17 cellular contexts compared by ENCODE assay signal in genomic region chr15:86615816-86616215, GRCh38.
DNase-seq lines count a peak whose midpoint lies in the region; ATAC-seq and TF ChIP-seq lines count a peak whose summit lies in the region.
"Had no signal": no experiment of that assay in that cellular context is flagged by ENCODE, and none has a peak within 500 bp of the region (broad histone marks: within the 10 kb centered on the region; RNA-seq: fewer than 3 reads in every experiment).

No MANE protein-coding gene starts in this region.

- H3K4me3 Mint-ChIP-seq in activated CD4-positive, alpha-beta T cell treated with anti-CD3 and anti-CD28 coated beads, Interleukin-2, amount 10 ng/mL, durations not matched to agents 7 days and 5 days: no peak overlapping the region
- H3K4me3 Mint-ChIP-seq in CD4-positive, alpha-beta memory T cell: peak overlapping the region; percentile 38 to 78 (median 64)
- no peak overlapping the region for H3K4me3 Mint-ChIP-seq in activated CD8-positive, alpha-beta T cell treated with anti-CD3 and anti-CD28 coated beads for 36 hours
- peak overlapping the region; percentile 70 for H3K4me3 Mint-ChIP-seq in central memory CD8-positive, alpha-beta T cell
- H3K4me3 Mint-ChIP-seq: CD14-positive monocyte, GM23338 had no signal

- no peaks in the 10 kb centered on the region for H3K27me3 ChIP-seq in CD4-positive, alpha-beta memory T cell (ENCODE audit: insufficient read depth, low read length)
- H3K27me3 ChIP-seq: Peyer's patch had no signal

- no peaks in the 10 kb centered on the region for H3K36me3 ChIP-seq in CD4-positive, alpha-beta memory T cell (ENCODE audit: insufficient read depth, low read length)
- H3K36me3 ChIP-seq: Peyer's patch had no signal

- TF ChIP-seq CTCF in activated CD8-positive, alpha-beta T cell treated with anti-CD3 and anti-CD28 coated beads for 36 hours (IDR thresholded peaks at IDR 0.05): no peak

- H3K9me3 Mint-ChIP-seq in activated CD4-positive, alpha-beta T cell treated with anti-CD3 and anti-CD28 coated beads, Interleukin-2, amount 10 ng/mL, durations not matched to agents 7 days and 5 days: peaks cover 8% of the 10 kb centered on the region
- H3K9me3 Mint-ChIP-seq in CD4-positive, alpha-beta memory T cell: peaks cover 0 to 1% (median 0%) of the 10 kb centered on the region in 8 donors
- H3K9me3 Mint-ChIP-seq in activated CD8-positive, alpha-beta T cell treated with anti-CD3 and anti-CD28 coated beads for 36 hours: no peaks in the 10 kb centered on the region
- peaks cover 11% of the 10 kb centered on the region for H3K9me3 Mint-ChIP-seq in central memory CD8-positive, alpha-beta T cell

- no peaks in the 10 kb centered on the region for H3K9me3 ChIP-seq in CD4-positive, alpha-beta memory T cell (ENCODE audit: control insufficient read depth in 1 of 2, low read length in 2 of 2)
- H3K9me3 ChIP-seq: Peyer's patch had no signal

- no peak for ATAC-seq in activated CD8-positive, alpha-beta T cell treated with anti-CD3 and anti-CD28 coated beads for 36 hours
- ATAC-seq in central memory CD8-positive, alpha-beta T cell (replicated peaks; ENCODE audit: extremely low read depth, poor library complexity, severe bottlenecking): no peak
- ATAC-seq: GM23338 had no signal

- intact Hi-C loops in CD4-positive, alpha-beta memory T cell (cut with micrococcal nuclease): loop anchor here (5.0 kb wide), 1 partner anchor 36 kb away; no protein-coding TSS in a partner anchor
- intact Hi-C loops in activated CD8-positive, alpha-beta T cell treated with anti-CD3 and anti-CD28 coated beads for 36 hours (cut with micrococcal nuclease): no loop called here

- CTCF ChIA-PET in activated CD4-positive, alpha-beta T cell treated with anti-CD3 and anti-CD28 coated beads, Interleukin-2, amount 10 ng/mL, durations not matched to agents 7 days and 5 days (lab: Charles Lee): interaction anchor here (0.5 to 1.4 kb wide), 2 partner anchors 9 to 17 kb away, joined by 3 to 4 read pairs; no protein-coding TSS in a partner anchor
- CTCF ChIA-PET in CD4-positive, alpha-beta memory T cell (lab: Charles Lee; ENCODE audit: partially characterized antibody): interaction anchor here (1.2 to 1.4 kb wide), 2 partner anchors 9 to 38 kb away, joined by 3 to 4 read pairs; no protein-coding TSS in a partner anchor
- CTCF ChIA-PET in activated CD8-positive, alpha-beta T cell treated with anti-CD3 and anti-CD28 coated beads for 36 hours (lab: Charles Lee): no interaction called here

- H3K36me3 Mint-ChIP-seq in activated CD4-positive, alpha-beta T cell treated with anti-CD3 and anti-CD28 coated beads, Interleukin-2, amount 10 ng/mL, durations not matched to agents 7 days and 5 days (ENCODE audit: low read depth): peaks cover 17% of the 10 kb centered on the region
- no peaks in the 10 kb centered on the region for H3K36me3 Mint-ChIP-seq in CD4-positive, alpha-beta memory T cell
- H3K36me3 Mint-ChIP-seq in activated CD8-positive, alpha-beta T cell treated with anti-CD3 and anti-CD28 coated beads for 36 hours (ENCODE audit: low read depth): peaks cover 2% of the 10 kb centered on the region
- H3K36me3 Mint-ChIP-seq in central memory CD8-positive, alpha-beta T cell (ENCODE audit: insufficient read depth): peaks cover 2% of the 10 kb centered on the region
- H3K36me3 Mint-ChIP-seq: CD14-positive monocyte, IgD-negative memory B cell had no signal

- peaks cover 66% of the 10 kb centered on the region for H3K4me1 ChIP-seq in CD4-positive, alpha-beta memory T cell (ENCODE audit: insufficient read depth, low read length)

- H3K27me3 Mint-ChIP-seq in activated CD4-positive, alpha-beta T cell treated with anti-CD3 and anti-CD28 coated beads, Interleukin-2, amount 10 ng/mL, durations not matched to agents 7 days and 5 days: no peaks in the 10 kb centered on the region
- no peaks in the 10 kb centered on the region for H3K27me3 Mint-ChIP-seq in CD4-positive, alpha-beta memory T cell
- H3K27me3 Mint-ChIP-seq in activated CD8-positive, alpha-beta T cell treated with anti-CD3 and anti-CD28 coated beads for 36 hours: peaks cover under 1% of the 10 kb centered on the region
- H3K27me3 Mint-ChIP-seq in central memory CD8-positive, alpha-beta T cell: no peaks in the 10 kb centered on the region
- H3K27me3 Mint-ChIP-seq: IgD-negative memory B cell had no signal

- H3K27ac ChIP-seq in CD4-positive, alpha-beta memory T cell (ENCODE audit: low read depth, low read length): no peak overlapping the region

- peak overlapping the region; percentile 66 for H3K27ac Mint-ChIP-seq in activated CD4-positive, alpha-beta T cell treated with anti-CD3 and anti-CD28 coated beads, Interleukin-2, amount 10 ng/mL, durations not matched to agents 7 days and 5 days
- H3K27ac Mint-ChIP-seq in CD4-positive, alpha-beta memory T cell: peak overlapping the region; percentile 24 to 84 (median 65)
- peak overlapping the region; percentile 7 for H3K27ac Mint-ChIP-seq in activated CD8-positive, alpha-beta T cell treated with anti-CD3 and anti-CD28 coated beads for 36 hours
- H3K27ac Mint-ChIP-seq in central memory CD8-positive, alpha-beta T cell (ENCODE audit: low read depth): peak overlapping the region; percentile 85
- H3K27ac Mint-ChIP-seq: CD14-positive monocyte, GM23338 had no signal

- POLR2A ChIA-PET in activated CD4-positive, alpha-beta T cell treated with anti-CD3 and anti-CD28 coated beads, Interleukin-2, amount 10 ng/mL, durations not matched to agents 7 days and 5 days (lab: Charles Lee): interaction anchor here (0.6 kb wide), 2 partner anchors 60 to 999 kb away, joined by 6 to 9 read pairs; no protein-coding TSS in a partner anchor
- POLR2A ChIA-PET in CD4-positive, alpha-beta memory T cell (lab: Charles Lee; ENCODE audit: partially characterized antibody): interaction anchor here (0.6 to 2.6 kb wide), 4 partner anchors 9 to 252 kb away, joined by 3 to 10 read pairs (median 4); no protein-coding TSS in a partner anchor
- POLR2A ChIA-PET in activated CD8-positive, alpha-beta T cell treated with anti-CD3 and anti-CD28 coated beads for 36 hours (lab: Charles Lee): no interaction called here

- H3K4me1 Mint-ChIP-seq in activated CD4-positive, alpha-beta T cell treated with anti-CD3 and anti-CD28 coated beads, Interleukin-2, amount 10 ng/mL, durations not matched to agents 7 days and 5 days: peaks cover 71% of the 10 kb centered on the region
- peaks cover 52 to 88% (median 75%) of the 10 kb centered on the region in 4 donors for H3K4me1 Mint-ChIP-seq in CD4-positive, alpha-beta memory T cell
- peaks cover 47% of the 10 kb centered on the region for H3K4me1 Mint-ChIP-seq in activated CD8-positive, alpha-beta T cell treated with anti-CD3 and anti-CD28 coated beads for 36 hours (ENCODE audit: low read depth)
- peaks cover 64% of the 10 kb centered on the region for H3K4me1 Mint-ChIP-seq in central memory CD8-positive, alpha-beta T cell
- H3K4me1 Mint-ChIP-seq: CD14-positive monocyte had no signal

- H3K4me3 ChIP-seq in CD4-positive, alpha-beta memory T cell (ENCODE audit: low read length in 2 of 2): no peak overlapping the region
- H3K4me3 ChIP-seq: GM23338, Peyer's patch had no signal

- peak; percentile 14 for DNase-seq in activated CD4-positive, alpha-beta T cell treated with anti-CD3 and anti-CD28 coated beads, Interleukin-2, amount 10 ng/mL, durations not matched to agents 7 days and 5 days
- no peak for DNase-seq in activated CD4-positive, alpha-beta T cell treated with anti-CD3 and anti-CD28 coated beads for 48 hours
- DNase-seq in CD4-positive, alpha-beta memory T cell: peak in 4 of 5 donors; percentile 34 to 43 (median 38)
- no peak for DNase-seq in activated CD8-positive, alpha-beta T cell treated with anti-CD3 and anti-CD28 coated beads for 36 hours
- no peak for DNase-seq in central memory CD8-positive, alpha-beta T cell (ENCODE audit: low spot score in 2 of 2)
- DNase-seq in NCI-H2171 treated with DMSO at 0.1 percent for 48 hours (lab: John Stamatoyannopoulos, UW) (no peak), mesenteric fat pad (ENCODE audit: low spot score) (no peak), middle frontal gyrus (ENCODE audit: extremely low spot score, low spot score) (no peak)
- DNase-seq: NCI-H1417, NCI-H2081, NCI-H345, NCI-H748 treated with DMSO at 0.1 percent for 48 hours, Right ventricle myocardium superior had no signal

Comparison
In these comparisons a context has a peak if more than half of its experiments do, and no peak if none do; other contexts are left out.
1. DNase-seq: peak in activated CD4-positive, alpha-beta T cell treated with anti-CD3 and anti-CD28 coated beads, Interleukin-2, amount 10 ng/mL, durations not matched to agents 7 days and 5 days (single experiment) and CD4-positive, alpha-beta memory T cell (4 of 5); none in activated CD4-positive, alpha-beta T cell treated with anti-CD3 and anti-CD28 coated beads for 48 hours (single experiment), activated CD8-positive, alpha-beta T cell treated with anti-CD3 and anti-CD28 coated beads for 36 hours (single experiment), central memory CD8-positive, alpha-beta T cell (0 of 2), NCI-H2171 treated with DMSO at 0.1 percent for 48 hours (single experiment), mesenteric fat pad (single experiment) and middle frontal gyrus (single experiment).
2. H3K27ac Mint-ChIP-seq: peak in every context shown above with its lines; median percentile 85 in central memory CD8-positive, alpha-beta T cell; 66 in activated CD4-positive, alpha-beta T cell treated with anti-CD3 and anti-CD28 coated beads, Interleukin-2, amount 10 ng/mL, durations not matched to agents 7 days and 5 days; 65 in CD4-positive, alpha-beta memory T cell; 7 in activated CD8-positive, alpha-beta T cell treated with anti-CD3 and anti-CD28 coated beads for 36 hours.
3. H3K4me3 Mint-ChIP-seq: peak in CD4-positive, alpha-beta memory T cell (8 of 8) and central memory CD8-positive, alpha-beta T cell (single experiment); none in activated CD4-positive, alpha-beta T cell treated with anti-CD3 and anti-CD28 coated beads, Interleukin-2, amount 10 ng/mL, durations not matched to agents 7 days and 5 days (single experiment) and activated CD8-positive, alpha-beta T cell treated with anti-CD3 and anti-CD28 coated beads for 36 hours (single experiment).